In the genomic region with DNA sequence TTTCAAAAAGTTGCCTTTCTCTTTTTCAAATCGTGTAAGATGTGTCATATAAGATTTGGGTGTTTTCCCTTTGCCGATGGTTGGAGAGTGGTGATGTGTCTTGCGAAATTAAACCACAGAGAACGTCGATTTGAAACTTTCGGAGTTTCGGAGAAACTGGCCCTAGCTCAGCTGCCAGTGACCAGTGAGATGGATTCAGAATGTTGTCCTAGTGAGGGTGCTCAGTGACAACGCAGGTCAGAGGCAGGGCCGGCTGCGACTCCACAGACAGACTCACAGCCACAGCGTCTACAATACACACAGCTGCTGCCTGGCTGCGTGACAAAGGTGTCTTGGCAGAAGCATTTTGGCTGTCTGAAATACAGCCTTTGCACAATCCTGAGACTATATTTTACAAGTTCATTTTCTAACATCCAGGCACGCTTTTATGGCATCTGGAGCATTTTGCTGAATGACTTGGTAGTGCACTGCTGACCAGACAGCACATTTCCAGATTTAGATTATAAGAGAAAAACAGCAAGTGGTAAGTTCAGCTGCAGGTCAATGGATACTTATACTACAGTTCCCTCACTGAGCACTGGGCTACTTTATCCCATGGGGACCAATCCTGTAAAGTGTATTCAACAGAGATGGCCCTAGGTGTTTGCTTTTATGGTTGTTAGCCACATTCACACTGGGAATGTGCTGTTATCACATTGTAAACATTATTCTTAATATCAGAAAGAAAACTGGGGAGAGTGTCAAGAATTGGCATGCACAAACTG, we compare ENCODE assay signal across 8 cellular contexts.
DNase-seq lines count a peak whose midpoint lies in the region; ATAC-seq, FAIRE-seq and TF ChIP-seq lines count a peak whose summit lies in the region.

No MANE protein-coding gene starts in this region.

- TF ChIP-seq CTCF in adrenal gland (IDR thresholded peaks at IDR 0.05) (no peak), left lung (IDR thresholded peaks at IDR 0.05) (no peak)

- no peak for TF ChIP-seq POLR2A in adrenal gland (IDR thresholded peaks at IDR 0.05)

- H3K4me1 ChIP-seq in adrenal gland (replicated peaks in 1 of 2) (peaks cover 5 to 7% of the 10 kb centered on the region in 2 donors), left lung (peaks cover 6 to 39% of the 10 kb centered on the region in 2 donors), small intestine (ENCODE audit: control insufficient read depth in 2 of 2, insufficient read depth in 1 of 2, low read depth in 1 of 2, low read length in 1 of 2) (peaks cover 0 to 2% of the 10 kb centered on the region in 2 donors)

- H3K27me3 ChIP-seq in adrenal gland (no peaks in the 10 kb centered on the region), left lung (no peaks in the 10 kb centered on the region), small intestine (ENCODE audit: control insufficient read depth in 2 of 2, insufficient read depth in 2 of 2, low read length in 2 of 2) (no peaks in the 10 kb centered on the region)

- peak overlapping the region in 2 of 5 donors; percentile 11 to 51 for H3K27ac ChIP-seq in adrenal gland
- H3K27ac ChIP-seq in left lung: peak overlapping the region; percentile 68 to 87
- peak overlapping the region in 1 of 2 donors; percentile 7 for H3K27ac ChIP-seq in small intestine (ENCODE audit: low read depth in 1 of 2, low read length in 1 of 2)

- H3K36me3 ChIP-seq in adrenal gland (replicated peaks in 1 of 2) (no peaks in the 10 kb centered on the region), left lung (no peaks in the 10 kb centered on the region), small intestine (ENCODE audit: control insufficient read depth in 2 of 2, insufficient read depth in 2 of 2, low read length in 2 of 2) (no peaks in the 10 kb centered on the region)

- FAIRE-seq in urothelium cell line (lab: Jason Lieb, UNC) (no peak), small intestine (lab: Jason Lieb, UNC) (no peak)

- ATAC-seq in GM18520 (IDR thresholded peaks at IDR 0.05; ENCODE audit: unreplicated experiment) (peak; percentile 35), left lung (peak; percentile 91), HG03469 (IDR thresholded peaks at IDR 0.05; ENCODE audit: unreplicated experiment) (no peak)

- no peak overlapping the region for H3K4me3 ChIP-seq in adrenal gland
- no peak overlapping the region for H3K4me3 ChIP-seq in left lung
- H3K4me3 ChIP-seq in small intestine (ENCODE audit: low read depth in 1 of 2, low read length in 2 of 2): no peak overlapping the region

- peak; percentile 93 for DNase-seq in NCI-H1092 treated with DMSO at 0.1 percent for 48 hours (lab: John Stamatoyannopoulos, UW)
- DNase-seq in adrenal gland: peak in 6 of 7 donors; percentile 38 to 87 (median 60)
- peak; percentile 78 to 87 for DNase-seq in left lung
- DNase-seq in urothelium cell line (ENCODE audit: low spot score): peak; percentile 6
- DNase-seq in NAMALWA (ENCODE audit: low spot score): no peak
- no peak for DNase-seq in small intestine

- WGBS in adrenal gland, 4 donors: 31 to 54% (median 47%) methylated on average over 13 of the region's 13 CpGs
- 38 to 59% (median 43%) methylated on average over 13 of the region's 13 CpGs for WGBS in small intestine, 3 donors

- H3K9me3 ChIP-seq in adrenal gland (replicated peaks in 1 of 3) (no peaks in the 10 kb centered on the region), left lung (no peaks in the 10 kb centered on the region), small intestine (ENCODE audit: control insufficient read depth, low read depth) (no peaks in the 10 kb centered on the region)

- intact Hi-C loops in adrenal gland (cut with DNase I) (no loop called here), left lung (cut with DNase I) (no loop called here)

Comparison
In these comparisons a context has a peak if more than half of its experiments do, and no peak if none do; other contexts are left out.
1. DNase-seq: peak in NCI-H1092 treated with DMSO at 0.1 percent for 48 hours (single experiment), adrenal gland (6 of 7), left lung (2 of 2) and urothelium cell line (single experiment); none in NAMALWA (single experiment) and small intestine (single experiment).